ENCODE assay signal across 24 cellular contexts in genomic region chr10:79303631-79304478, GRCh38. TPM values are rescaled to one million over a fixed set of nuclear protein-coding genes. Genes with fewer than 3 reads are reported as not detected.
DNase-seq lines count a peak whose midpoint lies in the region; ATAC-seq, FAIRE-seq and TF ChIP-seq lines count a peak whose summit lies in the region.
"Had no signal": no experiment of that assay in that cellular context is flagged by ENCODE, and none has a peak within 500 bp of the region (broad histone marks: within the 10 kb centered on the region; RNA-seq: fewer than 3 reads in every experiment).

No MANE protein-coding gene starts in this region.

- H4K20me1 ChIP-seq in SK-N-SH (ENCODE audit: insufficient read depth) (peaks cover 6% of the 10 kb centered on the region), PC-3 (ENCODE audit: low read length) (no peaks in the 10 kb centered on the region), H1 (replicated peaks in 1 of 2; ENCODE audit: control insufficient read depth in 1 of 2, insufficient read depth in 2 of 2, low read length in 2 of 2) (peaks cover 6 to 11% of the 10 kb centered on the region in 2 experiments), osteoblast (ENCODE audit: insufficient read depth, low read length) (peaks cover 34% of the 10 kb centered on the region)

- H4K91ac ChIP-seq in H1 (replicated peaks; ENCODE audit: insufficient read length, low read length), result no peak overlapping the region

- peaks cover 45% of the 10 kb centered on the region for H3K36me3 Mint-ChIP-seq in activated CD4-positive, alpha-beta T cell treated with anti-CD3 and anti-CD28 coated beads for 36 hours (ENCODE audit: low read depth)

- no peaks in the 10 kb centered on the region for H3K9me2 ChIP-seq in SK-N-SH
- H3K9me2 ChIP-seq in PC-3 (replicated peaks; ENCODE audit: low read length), result no peaks in the 10 kb centered on the region

- no peak overlapping the region for H2AK5ac ChIP-seq in H1 (ENCODE audit: low read depth, low read length)

- no peak overlapping the region for H2AFZ ChIP-seq in SK-N-SH (ENCODE audit: low read depth)
- H2AFZ ChIP-seq in PC-3 (ENCODE audit: low read length), result no peak overlapping the region
- no peak overlapping the region for H2AFZ ChIP-seq in H1 (ENCODE audit: low read length)
- no peak overlapping the region for H2AFZ ChIP-seq in osteoblast (ENCODE audit: low read length)

- DNase-seq in SK-N-SH, result peak; percentile 89
- no peak for DNase-seq in PC-3
- no peak for DNase-seq in H1 (ENCODE audit: low read depth in 1 of 2, low spot score in 2 of 2)
- DNase-seq in osteoblast (ENCODE audit: insufficient read length, low spot score, missing footprints), result peak; percentile 87
- DNase-seq in activated CD4-positive, alpha-beta T cell treated with anti-CD3 and anti-CD28 coated beads for 36 hours, result no peak
- no peak for DNase-seq in MV-4-11 (lab: John Stamatoyannopoulos, UW)
- DNase-seq: BE2C; CD8-positive, alpha-beta memory T cell; DMS 273 treated with DMSO at 0.1 percent for 48 hours; DMS79 treated with DMSO at 0.1 percent for 48 hours; GF-D8; KBM-7; MG63; NCI-H1694; NCI-H2029 treated with DMSO at 0.1 percent for 48 hours; NCI-H526 treated with DMSO at 0.1 percent for 48 hours; SIG-M5 had no signal

- no peak overlapping the region for H3K27ac Mint-ChIP-seq in activated CD4-positive, alpha-beta T cell treated with anti-CD3 and anti-CD28 coated beads for 36 hours

- H3K27ac ChIP-seq in SK-N-SH (ENCODE audit: low read depth in 2 of 2, low read length in 1 of 2) (peak overlapping the region in 1 of 2 experiments; percentile 80; a peak in 2 of 4 replicates), PC-3 (ENCODE audit: low read length) (peak overlapping the region; percentile 1; the same call in 1 of the 2 replicates), H1 (ENCODE audit: low read depth, low read length) (no peak overlapping the region), osteoblast (ENCODE audit: low read depth, low read length) (no peak overlapping the region)
- H3K27ac ChIP-seq: 22Rv1, SK-N-MC had no signal

- H3K56ac ChIP-seq in H1 (replicated peaks; ENCODE audit: insufficient read length, low read depth, low read length), result no peak overlapping the region

- H2BK15ac ChIP-seq in H1 (ENCODE audit: low read length), result no peak overlapping the region

- no peak for TF ChIP-seq CTCF in SK-N-SH (IDR thresholded peaks at IDR 0.05)
- no peak for TF ChIP-seq CTCF in PC-3 (conservative IDR thresholded peaks at IDR 0.05; ENCODE audit: low read depth, low read length)
- no peak for TF ChIP-seq CTCF in H1 (IDR thresholded peaks at IDR 0.05; ENCODE audit: control extremely low read depth in 1 of 3, insufficient read depth in 1 of 3, low read depth in 1 of 3, low read length in 3 of 3)
- no peak for TF ChIP-seq CTCF in osteoblast (IDR thresholded peaks at IDR 0.05; ENCODE audit: extremely low read depth, low read depth, low read length)

- H2BK12ac ChIP-seq in H1 (ENCODE audit: low read depth, low read length), result no peak overlapping the region

- TF ChIP-seq POLR2A in H1 (IDR thresholded peaks at IDR 0.05; ENCODE audit: control extremely low read depth in 1 of 2, low read depth in 2 of 2, low read length in 2 of 2), result no peak

- no TSS peak for BruUV-seq in PC-3 (replicated peaks; lab: Mats Ljungman, UMichigan)

- no peak overlapping the region for H3K4ac ChIP-seq in H1 (replicated peaks; ENCODE audit: insufficient read length, low read depth, low read length)

- H3K14ac ChIP-seq in H1 (ENCODE audit: insufficient read length), result no peak overlapping the region

- no peaks in the 10 kb centered on the region for H3K9me3 ChIP-seq in SK-N-SH
- no peaks in the 10 kb centered on the region for H3K9me3 ChIP-seq in PC-3 (ENCODE audit: low read length)
- no peaks in the 10 kb centered on the region for H3K9me3 ChIP-seq in H1 (ENCODE audit: insufficient read depth in 2 of 2, low read depth in 1 of 2, low read length in 1 of 2)
- H3K9me3 ChIP-seq in osteoblast (ENCODE audit: low read depth, low read length), result no peaks in the 10 kb centered on the region
- H3K9me3 ChIP-seq: BE2C, MG63 had no signal

- H3K9me3 Mint-ChIP-seq in activated CD4-positive, alpha-beta T cell treated with anti-CD3 and anti-CD28 coated beads for 36 hours (ENCODE audit: low read depth), result no peaks in the 10 kb centered on the region
- H3K9me3 Mint-ChIP-seq: CD14-positive monocyte; CD8-positive, alpha-beta memory T cell had no signal

- POLR2A ChIA-PET in SK-N-SH (lab: Yijun Ruan, JAX), result interaction anchor here (0.7 to 1.3 kb wide), 5 partner anchors 11 to 100 kb away, joined by 3 read pairs; no protein-coding TSS in a partner anchor
- POLR2A ChIA-PET in PC-3 (lab: Charles Lee; ENCODE audit: unreplicated experiment), result no interaction called here
- POLR2A ChIA-PET in H1 (lab: Charles Lee; ENCODE audit: partially characterized antibody), result interaction anchor here (1.1 kb wide), 1 partner anchor 12 kb away, joined by 4 read pairs; no protein-coding TSS in a partner anchor
- POLR2A ChIA-PET in activated CD4-positive, alpha-beta T cell treated with anti-CD3 and anti-CD28 coated beads for 36 hours (lab: Charles Lee), result no interaction called here

- H2BK20ac ChIP-seq in H1 (ENCODE audit: low read length), result no peak overlapping the region

- no peak overlapping the region for H4K5ac ChIP-seq in H1 (ENCODE audit: insufficient read length, low read depth, low read length)

- no peak overlapping the region for H2BK120ac ChIP-seq in H1 (replicated peaks; ENCODE audit: low read depth, low read length)

- peaks cover 2% of the 10 kb centered on the region for H3K4me1 Mint-ChIP-seq in activated CD4-positive, alpha-beta T cell treated with anti-CD3 and anti-CD28 coated beads for 36 hours
- H3K4me1 Mint-ChIP-seq: CD8-positive, alpha-beta memory T cell had no signal

- no peak overlapping the region for H2BK5ac ChIP-seq in H1 (ENCODE audit: low read depth, low read length)

- H3K23me2 ChIP-seq in H1 (ENCODE audit: low read depth, low read length), result no peaks in the 10 kb centered on the region

- no peak for TF ChIP-seq RAD21 in SK-N-SH (IDR thresholded peaks at IDR 0.05; ENCODE audit: low read length)
- no peak for TF ChIP-seq RAD21 in H1 (IDR thresholded peaks at IDR 0.05 in 1 of 2, conservative IDR thresholded peaks at IDR 0.05 in 1 of 2; ENCODE audit: low read depth in 2 of 2, low read length in 2 of 2)

- intact Hi-C loops in PC-3 (cut with micrococcal nuclease), result no loop called here
- intact Hi-C loops in activated CD4-positive, alpha-beta T cell treated with anti-CD3 and anti-CD28 coated beads for 36 hours (cut with DNase I, micrococcal nuclease), result no loop called here

- H3K4me2 ChIP-seq in SK-N-SH (no peak overlapping the region), PC-3 (ENCODE audit: low read length) (no peak overlapping the region), H1 (ENCODE audit: insufficient read depth in 1 of 2, low read depth in 2 of 2, low read length in 2 of 2) (no peak overlapping the region), osteoblast (ENCODE audit: insufficient read depth, low read length) (no peak overlapping the region)

- H3K4me3 Mint-ChIP-seq in activated CD4-positive, alpha-beta T cell treated with anti-CD3 and anti-CD28 coated beads for 36 hours, result no peak overlapping the region
- H3K4me3 Mint-ChIP-seq: CD14-positive monocyte; CD8-positive, alpha-beta memory T cell had no signal

- H3F3A ChIP-seq in SK-N-SH (replicated peaks; ENCODE audit: insufficient read depth), result peaks cover 9% of the 10 kb centered on the region
- H3F3A ChIP-seq in PC-3 (ENCODE audit: low read length, unreplicated experiment), result peaks cover 3% of the 10 kb centered on the region

- no peak overlapping the region for H4K8ac ChIP-seq in H1 (ENCODE audit: extremely low read depth, insufficient read depth, low read length)

- H3K79me2 ChIP-seq in SK-N-SH (ENCODE audit: insufficient read depth) (peaks cover 19% of the 10 kb centered on the region), PC-3 (ENCODE audit: low read length) (no peaks in the 10 kb centered on the region), H1 (ENCODE audit: control insufficient read depth in 1 of 2, insufficient read depth in 2 of 2, low read length in 2 of 2) (no peaks in the 10 kb centered on the region), osteoblast (ENCODE audit: insufficient read depth, low read length) (peaks cover 4% of the 10 kb centered on the region)

- H3K4me3 ChIP-seq in SK-N-SH (ENCODE audit: low read depth in 2 of 2, low read length in 1 of 2) (no peak overlapping the region), PC-3 (ENCODE audit: low read length) (no peak overlapping the region), H1 (ENCODE audit: extremely low read depth in 1 of 4, insufficient read depth in 2 of 4, low read depth in 3 of 4, low read length in 4 of 4) (no peak overlapping the region), osteoblast (ENCODE audit: insufficient read depth, low read length) (no peak overlapping the region)
- H3K4me3 ChIP-seq: MG63, SK-N-MC had no signal

- H3K79me1 ChIP-seq in H1 (ENCODE audit: low read depth, low read length), result peaks cover 4% of the 10 kb centered on the region; the same call in 1 of the 2 replicates

- 90% methylated on average over 4 of the region's 25 CpGs for WGBS in SK-N-SH (ENCODE audit: low lambda C conversion rate)
- WGBS in H1 (ENCODE audit: extremely low coverage in 1 of 2, insufficient coverage in 1 of 2, insufficient read length in 1 of 2, insufficient replicate concordance in 2 of 2, low coverage in 1 of 2, low lambda C conversion rate in 2 of 2, missing lambda C conversion rate in 1 of 2), 2 experiments, result 93% methylated on average over 23 of the region's 25 CpGs; no CpG with 5 or more reads in 1 of the 2 experiments

- H3K36me3 ChIP-seq in SK-N-SH (replicated peaks in 1 of 2; ENCODE audit: control insufficient read depth in 1 of 2, insufficient read depth in 2 of 2, low read length in 1 of 2) (peaks cover 29 to 83% of the 10 kb centered on the region in 2 experiments), PC-3 (ENCODE audit: low read depth, low read length) (peaks cover 70% of the 10 kb centered on the region), H1 (ENCODE audit: control insufficient read depth in 2 of 4, insufficient read depth in 4 of 4, low read length in 3 of 4) (peaks cover 19 to 75% (median 45%) of the 10 kb centered on the region in 4 experiments; a peak in 5 of 8 replicates), osteoblast (ENCODE audit: insufficient read depth, low read length) (peaks cover 83% of the 10 kb centered on the region)

- FAIRE-seq in H1 (lab: Jason Lieb, UNC), result no peak
- FAIRE-seq: GM12892, GM19239 had no signal

- ATAC-seq in SK-N-SH treated with all-trans-retinoic acid at 6 μM for 48 hours (no peak), PC-3 (no peak)
- no peak for ATAC-seq in activated CD4-positive, alpha-beta T cell treated with anti-CD3 and anti-CD28 coated beads for 36 hours
- ATAC-seq: HCT116 had no signal

- H3K27me3 ChIP-seq in SK-N-SH (ENCODE audit: insufficient read depth) (no peaks in the 10 kb centered on the region), PC-3 (ENCODE audit: low read length) (no peaks in the 10 kb centered on the region), H1 (replicated peaks in 1 of 4; ENCODE audit: control insufficient read depth in 3 of 4, extremely low read depth in 1 of 4, insufficient read depth in 3 of 4, low read length in 3 of 4) (no peaks in the 10 kb centered on the region), osteoblast (ENCODE audit: insufficient read depth, low read length) (no peaks in the 10 kb centered on the region)
- H3K27me3 ChIP-seq: BE2C, MG63 had no signal

- H3K4me1 ChIP-seq in SK-N-SH (ENCODE audit: control insufficient read depth in 1 of 2, insufficient read depth in 2 of 2, low read depth in 1 of 2, low read length in 1 of 2) (peaks cover 13 to 40% of the 10 kb centered on the region in 2 experiments; a peak in 3 of 4 replicates), PC-3 (ENCODE audit: insufficient read depth, low read length) (peaks cover 29% of the 10 kb centered on the region), H1 (replicated peaks in 1 of 4; ENCODE audit: control insufficient read depth in 3 of 4, insufficient read depth in 4 of 4, low read length in 3 of 4) (no peaks in the 10 kb centered on the region), osteoblast (ENCODE audit: insufficient read depth, low read length) (peaks cover 16% of the 10 kb centered on the region)
- H3K4me1 ChIP-seq: BE2C had no signal

- H3K18ac ChIP-seq in H1 (ENCODE audit: extremely low read depth, low read length), result no peak overlapping the region

- no peak overlapping the region for H3K9ac ChIP-seq in SK-N-SH
- no peak overlapping the region for H3K9ac ChIP-seq in PC-3 (ENCODE audit: low read length)
- peak overlapping the region in 1 of 4 experiments; percentile 22; a peak in 1 of 7 replicates for H3K9ac ChIP-seq in H1 (replicated peaks in 1 of 4; ENCODE audit: extremely low read depth in 1 of 4, low read depth in 3 of 4, low read length in 3 of 4)

- no peak overlapping the region for H3K23ac ChIP-seq in H1 (ENCODE audit: insufficient read length)

- peak in 1 of 2 experiments; percentile 79; a peak in 2 of 4 replicates for TF ChIP-seq EP300 in SK-N-SH (IDR thresholded peaks at IDR 0.05; ENCODE audit: borderline replicate concordance in 1 of 2, low read depth in 1 of 2, low read length in 1 of 2)
- TF ChIP-seq EP300 in H1 (IDR thresholded peaks at IDR 0.05; ENCODE audit: borderline replicate concordance in 1 of 2, low read depth in 2 of 2, low read length in 2 of 2), result no peak

- H3K27me3 Mint-ChIP-seq in activated CD4-positive, alpha-beta T cell treated with anti-CD3 and anti-CD28 coated beads for 36 hours, result no peaks in the 10 kb centered on the region
- H3K27me3 Mint-ChIP-seq: CD8-positive, alpha-beta memory T cell had no signal

- CTCF ChIA-PET in SK-N-SH (lab: Yijun Ruan, JAX), result interaction anchor here (0.6 to 1.5 kb wide), 7 partner anchors 11 to 65 kb away, joined by 3 to 4 read pairs (median 3); no protein-coding TSS in a partner anchor
- CTCF ChIA-PET in PC-3 (lab: Charles Lee), result no interaction called here
- CTCF ChIA-PET in H1 (lab: Charles Lee; ENCODE audit: partially characterized antibody), result interaction anchor here (0.6 to 1.9 kb wide), 5 partner anchors 10 to 42 kb away, joined by 3 to 6 read pairs (median 3); no protein-coding TSS in a partner anchor
- CTCF ChIA-PET in activated CD4-positive, alpha-beta T cell treated with anti-CD3 and anti-CD28 coated beads for 36 hours (lab: Charles Lee), result interaction anchor here (0.9 to 1.1 kb wide), 2 partner anchors 10 to 106 kb away, joined by 3 read pairs; no protein-coding TSS in a partner anchor

RNA-seq across cellular contexts. Expression of gene PPIF, which starts 43.4 kb away (rescaled TPM):
- polyA plus RNA-seq in SK-N-SH (2012; rRNA removed) (73.8 and 85.9 TPM in 2 replicates), H1 (2011; rRNA removed) (77.6 and 107 TPM in 2 replicates)
- polyA plus RNA-seq in SK-N-SH (2012; cell fraction: cytosol; rRNA removed), result 64.9 and 80.6 TPM in 2 replicates
- 163 and 169 TPM in 2 replicates for polyA plus RNA-seq in SK-N-SH (2012; cell fraction: nucleus; rRNA removed)
- total RNA-seq in PC-3 (2014; rRNA removed) (381 and 472 TPM in 2 replicates), osteoblast (37.7 and 39.1 TPM in 2 replicates)
- total RNA-seq in H1 (2021; fragmentation: NEBNext Ultra II Directional; extraction: Animal tissue kit (Norgen Biotek cat#: 25700)), result 70.2 and 74.9 TPM in 2 replicates
- 91.0 TPM for polyA plus RNA-seq in H1 (2011; cell fraction: cytosol; rRNA removed)
- polyA plus RNA-seq in H1 (2011; cell fraction: nucleus; rRNA removed), result 104 TPM
- polyA plus RNA-seq in H1 (2012, experiment 1 of 2), result 66.7 to 100 TPM (median 84.3 TPM) in 4 replicates
- 67.0 TPM for polyA plus RNA-seq in H1 (2012, experiment 2 of 2)
- 54.5 TPM for polyA plus RNA-seq in H1 (2013, experiment 1 of 2)
- polyA plus RNA-seq in H1 (2013, experiment 2 of 2), result 54.9 TPM
- polyA minus RNA-seq in H1 (2011; rRNA and poly(A)+ RNA removed), result 62.8 and 81.2 TPM in 2 replicates
- 40.5 TPM for polyA minus RNA-seq in H1 (2011; cell fraction: cytosol; rRNA and poly(A)+ RNA removed)
- polyA minus RNA-seq in H1 (2011; cell fraction: nucleus; rRNA and poly(A)+ RNA removed), result 52.5 TPM
- total RNA-seq in activated CD4-positive, alpha-beta T cell treated with anti-CD3 and anti-CD28 coated beads for 36 hours, result 10 to 100 TPM; 92.3 to 96.1 TPM

Comparison
In these comparisons a context has a peak if more than half of its experiments do, and no peak if none do; other contexts are left out.
1. DNase-seq: peak in SK-N-SH (single experiment) and osteoblast (single experiment); none in PC-3 (single experiment), H1 (0 of 2), activated CD4-positive, alpha-beta T cell treated with anti-CD3 and anti-CD28 coated beads for 36 hours (single experiment) and MV-4-11 (single experiment).
2. POLR2A ChIA-PET loops: an anchor here in SK-N-SH (0.7 to 1.3 kb wide) and H1 (1.1 kb wide); none called in PC-3 and activated CD4-positive, alpha-beta T cell treated with anti-CD3 and anti-CD28 coated beads for 36 hours.
3. Of the 17 proteins assayed by ChIP-seq in both H1 and SK-N-SH: peak only in H1: POLR2AphosphoS5; only in SK-N-SH: CHD2; in both: none; in neither: 14; mixed calls (peak in some experiments, not most) for 1.